Comparison of ENCODE assay signal across 16 cellular contexts in genomic region chr6:152188011-152188410, GRCh38.
DNase-seq lines count a peak whose midpoint lies in the region; ATAC-seq and TF ChIP-seq lines count a peak whose summit lies in the region.
"Had no signal": no experiment of that assay in that cellular context is flagged by ENCODE, and none has a peak within 500 bp of the region (broad histone marks: within the 10 kb centered on the region; RNA-seq: fewer than 3 reads in every experiment).

No MANE protein-coding gene starts in this region.

- 0 out of 2 replicates have a peak overlapping the region, but pooled peaks have one; percentile 18 for H3K27ac ChIP-seq in SU-DHL-6 (ENCODE audit: low read depth, low read length)
- H3K27ac ChIP-seq in foreskin keratinocyte, result peak overlapping the region; percentile 32
- H3K27ac ChIP-seq: BLaER1 had no signal

- no peak overlapping the region for H2AFZ ChIP-seq in SU-DHL-6 (ENCODE audit: low read depth, low read length, severe bottlenecking)

- intact Hi-C loops in mucosa of descending colon (cut with DNase I, micrococcal nuclease), result no loop called here
- intact Hi-C loops in activated CD4-positive, alpha-beta T cell treated with anti-CD3 and anti-CD28 coated beads for 36 hours (cut with DNase I, micrococcal nuclease), result no loop called here

- no peak overlapping the region for H3K4me3 Mint-ChIP-seq in activated naive CD8-positive, alpha-beta T cell
- H3K4me3 Mint-ChIP-seq in activated naive CD8-positive, alpha-beta T cell treated with anti-CD3 and anti-CD28 coated beads for 36 hours, result no peak overlapping the region
- no peak overlapping the region for H3K4me3 Mint-ChIP-seq in stimulated activated memory B cell treated with anti-CD40 and anti-IgM and Interleukin-4, amounts not matched to agents 10 μg/mL and 1 μg/mL and 100 μg/mL, for 72 hours
- no peak overlapping the region for H3K4me3 Mint-ChIP-seq in activated CD4-positive, alpha-beta T cell treated with anti-CD3 and anti-CD28 coated beads for 36 hours

- H3K4me1 ChIP-seq in foreskin keratinocyte, result peaks cover 6% of the 10 kb centered on the region
- no peaks in the 10 kb centered on the region for H3K4me1 ChIP-seq in mucosa of descending colon (ENCODE audit: low read depth)

- H3K27me3 ChIP-seq in SU-DHL-6 (ENCODE audit: low read length), result no peaks in the 10 kb centered on the region
- no peaks in the 10 kb centered on the region for H3K27me3 ChIP-seq in foreskin keratinocyte
- H3K27me3 ChIP-seq: BLaER1 had no signal

- H4K20me1 ChIP-seq in SU-DHL-6 (ENCODE audit: low read depth, low read length), result no peaks in the 10 kb centered on the region
- H4K20me1 ChIP-seq: BLaER1 had no signal

- no peak for DNase-seq in activated naive CD8-positive, alpha-beta T cell treated with anti-CD3 and anti-CD28 coated beads for 36 hours
- DNase-seq in foreskin keratinocyte, result peak; percentile 51 to 80
- DNase-seq in stimulated activated CD4-positive, alpha-beta T cell treated with anti-CD3 and anti-CD28 coated beads, Interleukin-4, amount 100 ng/mL, for 4 hours, result no peak
- no peak for DNase-seq in mucosa of descending colon
- DNase-seq in activated CD4-positive, alpha-beta T cell treated with anti-CD3 and anti-CD28 coated beads for 36 hours, result no peak
- DNase-seq: DMS 273 treated with DMSO at 0.1 percent for 48 hours; DND-41; KBM-7; NCI-H1694 treated with DMSO at 0.1 percent for 48 hours; NK-92 treated with Interleukin-12 subunit alpha and Interleukin-12 subunit beta, amount 100 ng/mL, for 24 hours; Right ventricle myocardium superior had no signal

- no peaks in the 10 kb centered on the region for H3K9me2 ChIP-seq in SU-DHL-6 (replicated peaks; ENCODE audit: insufficient read depth, low read length)

- H3K4me2 ChIP-seq in SU-DHL-6 (ENCODE audit: low read depth, low read length, poor library complexity, severe bottlenecking), result no peak overlapping the region
- H3K4me2 ChIP-seq: BLaER1 had no signal

- peaks cover 23% of the 10 kb centered on the region for H3K36me3 Mint-ChIP-seq in activated naive CD8-positive, alpha-beta T cell
- peaks cover 32% of the 10 kb centered on the region for H3K36me3 Mint-ChIP-seq in activated naive CD8-positive, alpha-beta T cell treated with anti-CD3 and anti-CD28 coated beads for 36 hours
- peaks cover 40% of the 10 kb centered on the region for H3K36me3 Mint-ChIP-seq in stimulated activated memory B cell treated with anti-CD40 and anti-IgM and Interleukin-4, amounts not matched to agents 10 μg/mL and 1 μg/mL and 100 μg/mL, for 72 hours
- H3K36me3 Mint-ChIP-seq in activated CD4-positive, alpha-beta T cell treated with anti-CD3 and anti-CD28 coated beads for 36 hours (ENCODE audit: low read depth), result peaks cover 28% of the 10 kb centered on the region

- CTCF ChIA-PET in activated CD4-positive, alpha-beta T cell treated with anti-CD3 and anti-CD28 coated beads for 36 hours (lab: Charles Lee), result interaction anchor here (0.6 kb wide), 1 partner anchor 82 kb away, joined by 3 read pairs; no protein-coding TSS in a partner anchor

- peaks cover 8% of the 10 kb centered on the region for H3K36me3 ChIP-seq in SU-DHL-6 (ENCODE audit: low read length)
- no peaks in the 10 kb centered on the region for H3K36me3 ChIP-seq in mucosa of descending colon (ENCODE audit: low read depth)

- H3F3A ChIP-seq in SU-DHL-6 (ENCODE audit: insufficient read depth), result peaks cover 46% of the 10 kb centered on the region

- H3K79me2 ChIP-seq in SU-DHL-6 (ENCODE audit: insufficient read depth, low read length), result peaks cover 13% of the 10 kb centered on the region

- peak; percentile 75 for ATAC-seq in foreskin keratinocyte
- no peak for ATAC-seq in stimulated activated memory B cell treated with anti-CD40 and anti-IgM and Interleukin-4, amounts not matched to agents 10 μg/mL and 1 μg/mL and 100 μg/mL, for 72 hours
- ATAC-seq in mucosa of descending colon, result no peak
- ATAC-seq in activated CD4-positive, alpha-beta T cell treated with anti-CD3 and anti-CD28 coated beads for 36 hours, result no peak
- ATAC-seq: HepG2 had no signal

- POLR2A ChIA-PET in activated CD4-positive, alpha-beta T cell treated with anti-CD3 and anti-CD28 coated beads for 36 hours (lab: Charles Lee), result no interaction called here

- no peak for TF ChIP-seq CTCF in SU-DHL-6 (IDR thresholded peaks at IDR 0.05; ENCODE audit: insufficient read depth, low read length, poor library complexity, severe bottlenecking)
- TF ChIP-seq CTCF in foreskin keratinocyte (conservative IDR thresholded peaks at IDR 0.05), result no peak
- TF ChIP-seq CTCF in mucosa of descending colon (IDR thresholded peaks at IDR 0.05), result no peak

- H3K4me3 ChIP-seq in SU-DHL-6 (ENCODE audit: insufficient read depth, low read length, poor library complexity, severe bottlenecking) (no peak overlapping the region), mucosa of descending colon (no peak overlapping the region)
- H3K4me3 ChIP-seq: BLaER1 had no signal

- H3K27ac Mint-ChIP-seq in activated naive CD8-positive, alpha-beta T cell, result peak overlapping the region; percentile 79
- no peak overlapping the region for H3K27ac Mint-ChIP-seq in activated naive CD8-positive, alpha-beta T cell treated with anti-CD3 and anti-CD28 coated beads for 36 hours
- peak overlapping the region; percentile 97 for H3K27ac Mint-ChIP-seq in stimulated activated memory B cell treated with anti-CD40 and anti-IgM and Interleukin-4, amounts not matched to agents 10 μg/mL and 1 μg/mL and 100 μg/mL, for 72 hours
- no peak overlapping the region for H3K27ac Mint-ChIP-seq in activated CD4-positive, alpha-beta T cell treated with anti-CD3 and anti-CD28 coated beads for 36 hours

- no peaks in the 10 kb centered on the region for H3K9me3 ChIP-seq in SU-DHL-6 (ENCODE audit: insufficient read depth, low read length)
- H3K9me3 ChIP-seq in mucosa of descending colon, result no peaks in the 10 kb centered on the region
- H3K9me3 ChIP-seq: BLaER1 had no signal

- H3K27me3 Mint-ChIP-seq in activated naive CD8-positive, alpha-beta T cell, result no peaks in the 10 kb centered on the region
- no peaks in the 10 kb centered on the region for H3K27me3 Mint-ChIP-seq in activated naive CD8-positive, alpha-beta T cell treated with anti-CD3 and anti-CD28 coated beads for 36 hours
- no peaks in the 10 kb centered on the region for H3K27me3 Mint-ChIP-seq in stimulated activated memory B cell treated with anti-CD40 and anti-IgM and Interleukin-4, amounts not matched to agents 10 μg/mL and 1 μg/mL and 100 μg/mL, for 72 hours
- H3K27me3 Mint-ChIP-seq in activated CD4-positive, alpha-beta T cell treated with anti-CD3 and anti-CD28 coated beads for 36 hours, result no peaks in the 10 kb centered on the region

- peaks cover 62% of the 10 kb centered on the region for H3K4me1 Mint-ChIP-seq in activated naive CD8-positive, alpha-beta T cell (ENCODE audit: low read depth)
- H3K4me1 Mint-ChIP-seq in activated naive CD8-positive, alpha-beta T cell treated with anti-CD3 and anti-CD28 coated beads for 36 hours, result peaks cover 43% of the 10 kb centered on the region
- peaks cover 39% of the 10 kb centered on the region for H3K4me1 Mint-ChIP-seq in stimulated activated memory B cell treated with anti-CD40 and anti-IgM and Interleukin-4, amounts not matched to agents 10 μg/mL and 1 μg/mL and 100 μg/mL, for 72 hours
- peaks cover 75% of the 10 kb centered on the region for H3K4me1 Mint-ChIP-seq in activated CD4-positive, alpha-beta T cell treated with anti-CD3 and anti-CD28 coated beads for 36 hours

- peaks cover 18% of the 10 kb centered on the region for H3K9me3 Mint-ChIP-seq in activated naive CD8-positive, alpha-beta T cell (ENCODE audit: low read depth)
- H3K9me3 Mint-ChIP-seq in activated naive CD8-positive, alpha-beta T cell treated with anti-CD3 and anti-CD28 coated beads for 36 hours, result peaks cover 17% of the 10 kb centered on the region
- H3K9me3 Mint-ChIP-seq in stimulated activated memory B cell treated with anti-CD40 and anti-IgM and Interleukin-4, amounts not matched to agents 10 μg/mL and 1 μg/mL and 100 μg/mL, for 72 hours, result peaks cover 10% of the 10 kb centered on the region
- peaks cover 15% of the 10 kb centered on the region for H3K9me3 Mint-ChIP-seq in activated CD4-positive, alpha-beta T cell treated with anti-CD3 and anti-CD28 coated beads for 36 hours (ENCODE audit: low read depth)

- no peak overlapping the region for H3K9ac ChIP-seq in SU-DHL-6 (ENCODE audit: low read length)
- H3K9ac ChIP-seq: BLaER1 had no signal

Comparison
In these comparisons a context has a peak if more than half of its experiments do, and no peak if none do; other contexts are left out.
1. H3K27ac Mint-ChIP-seq: peak in activated naive CD8-positive, alpha-beta T cell (single experiment) and stimulated activated memory B cell treated with anti-CD40 and anti-IgM and Interleukin-4, amounts not matched to agents 10 μg/mL and 1 μg/mL and 100 μg/mL, for 72 hours (single experiment); none in activated naive CD8-positive, alpha-beta T cell treated with anti-CD3 and anti-CD28 coated beads for 36 hours (single experiment) and activated CD4-positive, alpha-beta T cell treated with anti-CD3 and anti-CD28 coated beads for 36 hours (single experiment).
2. DNase-seq: peak in foreskin keratinocyte (2 of 2); none in activated naive CD8-positive, alpha-beta T cell treated with anti-CD3 and anti-CD28 coated beads for 36 hours (single experiment), stimulated activated CD4-positive, alpha-beta T cell treated with anti-CD3 and anti-CD28 coated beads, Interleukin-4, amount 100 ng/mL, for 4 hours (0 of 2), mucosa of descending colon (0 of 3) and activated CD4-positive, alpha-beta T cell treated with anti-CD3 and anti-CD28 coated beads for 36 hours (single experiment).